12 cellular contexts compared by ENCODE assay signal in genomic region chr1:210332233-210332632, GRCh38. TPM values are rescaled to one million over a fixed set of nuclear protein-coding genes. Genes with fewer than 3 reads are reported as not detected.
DNase-seq lines count a peak whose midpoint lies in the region; ATAC-seq and TF ChIP-seq lines count a peak whose summit lies in the region.
"Had no signal": no experiment of that assay in that cellular context is flagged by ENCODE, and none has a peak within 500 bp of the region (broad histone marks: within the 10 kb centered on the region; RNA-seq: fewer than 3 reads in every experiment).

No MANE protein-coding gene starts in this region.

- H3K4me1 ChIP-seq in CD8-positive, alpha-beta T cell (ENCODE audit: insufficient read depth, low read length), result peaks cover 13% of the 10 kb centered on the region
- H3K4me1 ChIP-seq in right atrium auricular region, result peaks cover 0 to 15% of the 10 kb centered on the region in 2 donors

- peak overlapping the region; percentile 85 for H3K27ac Mint-ChIP-seq in activated T-cell treated with anti-CD3 and anti-CD28 coated beads, Interleukin-2, amount 50 U/mL, for 24 hours
- peak overlapping the region; percentile 86 for H3K27ac Mint-ChIP-seq in CD8-positive, alpha-beta T cell
- H3K27ac Mint-ChIP-seq: mesothelial cell of epicardium had no signal

- CTCF ChIA-PET in CD8-positive, alpha-beta T cell (lab: Charles Lee), result interaction anchor here (0.6 to 0.7 kb wide), 2 partner anchors 29 to 512 kb away, joined by 3 read pairs; no protein-coding TSS in a partner anchor

- peaks cover 26% of the 10 kb centered on the region for H3K27me3 Mint-ChIP-seq in activated T-cell treated with anti-CD3 and anti-CD28 coated beads, Interleukin-2, amount 50 U/mL, for 24 hours
- H3K27me3 Mint-ChIP-seq in CD8-positive, alpha-beta T cell (ENCODE audit: low read depth), result no peaks in the 10 kb centered on the region

- POLR2A ChIA-PET in CD8-positive, alpha-beta T cell (lab: Charles Lee), result interaction anchor here (1.3 kb wide), 1 partner anchor 18 kb away, joined by 3 read pairs; no protein-coding TSS in a partner anchor

- H3K4me1 Mint-ChIP-seq in activated T-cell treated with anti-CD3 and anti-CD28 coated beads, Interleukin-2, amount 50 U/mL, for 24 hours (ENCODE audit: low read depth), result peaks cover 45% of the 10 kb centered on the region
- H3K4me1 Mint-ChIP-seq in CD8-positive, alpha-beta T cell (ENCODE audit: low read depth), result peaks cover 38% of the 10 kb centered on the region

- no peak for DNase-seq in activated T-cell treated with anti-CD3 and anti-CD28 coated beads, Interleukin-2, amount 50 U/mL, for 24 hours
- no peak for DNase-seq in activated T-cell treated with anti-CD3 and anti-CD28 coated beads, Interleukin-2, amount 50 U/mL, for 48 hours
- peak in 1 of 7 experiments; percentile 48 for DNase-seq in CD8-positive, alpha-beta T cell
- DNase-seq in T-helper 22 cell (ENCODE audit: low read depth), result peak; percentile 37
- no peak for DNase-seq in epithelial cell of prostate (ENCODE audit: low read depth, low spot score)
- DNase-seq in NCI-H2196 treated with DMSO at 0.1 percent for 48 hours (lab: John Stamatoyannopoulos, UW; ENCODE audit: unreplicated experiment), result no peak
- no peak for DNase-seq in right atrium auricular region (ENCODE audit: low spot score)
- DNase-seq: Calu3, NCI-H2227 treated with DMSO at 0.1 percent for 48 hours had no signal

- peak; percentile 50 for ATAC-seq in CD8-positive, alpha-beta T cell
- no peak for ATAC-seq in HG03159 (IDR thresholded peaks at IDR 0.05; ENCODE audit: unreplicated experiment)

- intact Hi-C loops in CD8-positive, alpha-beta T cell (cut with DNase I, micrococcal nuclease), result loop anchor here in 1 of 2 experiments (5.0 kb wide), 1 partner anchor 1215 kb away; no protein-coding TSS in a partner anchor

- peak overlapping the region; percentile 38 for H3K27ac ChIP-seq in CD8-positive, alpha-beta T cell (ENCODE audit: low read depth, low read length)
- peak overlapping the region; percentile 41 for H3K27ac ChIP-seq in epithelial cell of prostate
- no peak overlapping the region for H3K27ac ChIP-seq in right atrium auricular region
- H3K27ac ChIP-seq: suprapubic skin had no signal

- no peak for TF ChIP-seq CTCF in CD8-positive, alpha-beta T cell (IDR thresholded peaks at IDR 0.05)
- TF ChIP-seq CTCF in right atrium auricular region (IDR thresholded peaks at IDR 0.05), result no peak

- no peak overlapping the region for H3K4me3 ChIP-seq in CD8-positive, alpha-beta T cell (ENCODE audit: low read depth, low read length)
- H3K4me3 ChIP-seq in right atrium auricular region, result no peak overlapping the region
- H3K4me3 ChIP-seq: suprapubic skin had no signal

- peaks cover 3% of the 10 kb centered on the region for H3K36me3 Mint-ChIP-seq in activated T-cell treated with anti-CD3 and anti-CD28 coated beads, Interleukin-2, amount 50 U/mL, for 24 hours (ENCODE audit: low read depth)
- H3K36me3 Mint-ChIP-seq in CD8-positive, alpha-beta T cell, result peaks cover 6% of the 10 kb centered on the region
- H3K36me3 Mint-ChIP-seq: mesothelial cell of epicardium had no signal

- H3K9me3 Mint-ChIP-seq in activated T-cell treated with anti-CD3 and anti-CD28 coated beads, Interleukin-2, amount 50 U/mL, for 24 hours, result no peaks in the 10 kb centered on the region
- no peaks in the 10 kb centered on the region for H3K9me3 Mint-ChIP-seq in CD8-positive, alpha-beta T cell
- H3K9me3 Mint-ChIP-seq: mesothelial cell of epicardium had no signal

- H3K4me3 Mint-ChIP-seq in activated T-cell treated with anti-CD3 and anti-CD28 coated beads, Interleukin-2, amount 50 U/mL, for 24 hours, result no peak overlapping the region
- no peak overlapping the region for H3K4me3 Mint-ChIP-seq in CD8-positive, alpha-beta T cell
- H3K4me3 Mint-ChIP-seq: mesothelial cell of epicardium had no signal

- H3K27me3 ChIP-seq in CD8-positive, alpha-beta T cell (ENCODE audit: insufficient read depth, low read length), result no peaks in the 10 kb centered on the region
- H3K27me3 ChIP-seq in right atrium auricular region, result no peaks in the 10 kb centered on the region
- H3K27me3 ChIP-seq: suprapubic skin had no signal

- no peaks in the 10 kb centered on the region for H3K36me3 ChIP-seq in CD8-positive, alpha-beta T cell (ENCODE audit: insufficient read depth, low read length)
- H3K36me3 ChIP-seq in right atrium auricular region, result no peaks in the 10 kb centered on the region
- H3K36me3 ChIP-seq: suprapubic skin had no signal

- no peaks in the 10 kb centered on the region for H3K9me3 ChIP-seq in CD8-positive, alpha-beta T cell (ENCODE audit: low read length)
- H3K9me3 ChIP-seq in right atrium auricular region, result no peaks in the 10 kb centered on the region
- H3K9me3 ChIP-seq: suprapubic skin had no signal

RNA-seq across cellular contexts. Expression of gene HHAT, which starts 3.5 kb away (rescaled TPM):
- 1 to 10 TPM; 1.8 to 2.9 TPM for total RNA-seq in CD8-positive, alpha-beta T cell
- 1 to 10 TPM; 1.6 to 2.0 TPM for total RNA-seq in right atrium auricular region

Comparison
In these comparisons a context has a peak if more than half of its experiments do, and no peak if none do; other contexts are left out.
1. H3K27ac ChIP-seq: peak in CD8-positive, alpha-beta T cell (single experiment) and epithelial cell of prostate (single experiment); none in right atrium auricular region (0 of 2).